15 cellular contexts compared by ENCODE assay signal in genomic region chr15:39804026-39804425, GRCh38. TPM values are rescaled to one million over a fixed set of nuclear protein-coding genes. Genes with fewer than 3 reads are reported as not detected.
A peak's percentile ranks its signal among the peaks of the same experiment; 100 is the strongest.
DNase-seq lines count a peak whose midpoint lies in the region; ATAC-seq and TF ChIP-seq lines count a peak whose summit lies in the region.
"Had no signal": no experiment of that assay in that cellular context is flagged by ENCODE, and none has a peak within 500 bp of the region (broad histone marks: within the 10 kb centered on the region; RNA-seq: fewer than 3 reads in every experiment).

No MANE protein-coding gene starts in this region.

- H3K9me3 Mint-ChIP-seq in activated CD4-positive, alpha-beta T cell treated with anti-CD3 and anti-CD28 coated beads, Interleukin-2, amount 10 ng/mL, durations not matched to agents 24 days and 14 days = no peaks in the 10 kb centered on the region
- H3K9me3 Mint-ChIP-seq in activated T-cell treated with anti-CD3 and anti-CD28 coated beads, Interleukin-2, amount 50 U/mL, for 72 hours = no peaks in the 10 kb centered on the region
- H3K9me3 Mint-ChIP-seq: dendritic cell treated with granulocyte-macrophage colony-stimulating factor and Interleukin-4, amounts not matched to agents 40 ng/mL and 50 ng/mL, for 4 days; HFFc6; T-helper 1 cell treated with Interleukin-12 subunit alpha and Interleukin-12 subunit beta and Interleukin-4 antibody, amounts not matched to agents 30 μg/mL and 1 μg/mL, for 36 hours had no signal

- no peak overlapping the region for H3K27ac Mint-ChIP-seq in activated CD4-positive, alpha-beta T cell treated with anti-CD3 and anti-CD28 coated beads, Interleukin-2, amount 10 ng/mL, durations not matched to agents 24 days and 14 days
- H3K27ac Mint-ChIP-seq in activated T-cell treated with anti-CD3 and anti-CD28 coated beads, Interleukin-2, amount 50 U/mL, for 72 hours = no peak overlapping the region
- H3K27ac Mint-ChIP-seq: dendritic cell treated with granulocyte-macrophage colony-stimulating factor and Interleukin-4, amounts not matched to agents 40 ng/mL and 50 ng/mL, for 4 days; HFFc6; T-helper 1 cell treated with Interleukin-12 subunit alpha and Interleukin-12 subunit beta and Interleukin-4 antibody, amounts not matched to agents 30 μg/mL and 1 μg/mL, for 36 hours had no signal

- ATAC-seq in HG02885 (IDR thresholded peaks at IDR 0.05; ENCODE audit: poor library complexity, unreplicated experiment) (peak; percentile 56), foreskin keratinocyte (peak; percentile 96), HG02852 (IDR thresholded peaks at IDR 0.05; ENCODE audit: unreplicated experiment) (no peak)
- ATAC-seq in activated T-cell treated with anti-CD3 and anti-CD28 coated beads, Interleukin-2, amount 50 U/mL, for 72 hours (replicated peaks in 1 of 2) = no peak

- no peak overlapping the region for H3K27ac ChIP-seq in foreskin keratinocyte
- H3K27ac ChIP-seq: parathyroid adenoma had no signal

- DNase-seq in AG20443 (ENCODE audit: low spot score) = peak; percentile 19
- DNase-seq in SKM-1 treated with dmso at 0.1 percent for 144 hours (lab: John Stamatoyannopoulos, UW; ENCODE audit: unreplicated experiment) = peak; percentile 52
- DNase-seq in foreskin keratinocyte = peak; percentile 94 to 96
- no peak for DNase-seq in activated CD4-positive, alpha-beta T cell treated with anti-CD3 and anti-CD28 coated beads, Interleukin-2, amount 10 ng/mL, durations not matched to agents 24 days and 14 days
- DNase-seq in head of caudate nucleus = no peak
- no peak for DNase-seq in activated T-cell treated with anti-CD3 and anti-CD28 coated beads, Interleukin-2, amount 50 U/mL, for 72 hours
- DNase-seq: activated CD4-positive, alpha-beta T cell treated with anti-CD3 and anti-CD28 coated beads for 4 hours; amygdala; HFFc6; stimulated activated CD4-positive, alpha-beta T cell treated with anti-CD3 and anti-CD28 coated beads, Interleukin-12 subunit alpha, Interleukin-12 subunit beta, amount 100 ng/mL, for 4 hours had no signal

- no peak overlapping the region for H3K4me3 Mint-ChIP-seq in activated CD4-positive, alpha-beta T cell treated with anti-CD3 and anti-CD28 coated beads, Interleukin-2, amount 10 ng/mL, durations not matched to agents 24 days and 14 days
- H3K4me3 Mint-ChIP-seq in activated T-cell treated with anti-CD3 and anti-CD28 coated beads, Interleukin-2, amount 50 U/mL, for 72 hours = no peak overlapping the region
- H3K4me3 Mint-ChIP-seq: dendritic cell treated with granulocyte-macrophage colony-stimulating factor and Interleukin-4, amounts not matched to agents 40 ng/mL and 50 ng/mL, for 4 days; HFFc6; T-helper 1 cell treated with Interleukin-12 subunit alpha and Interleukin-12 subunit beta and Interleukin-4 antibody, amounts not matched to agents 30 μg/mL and 1 μg/mL, for 36 hours had no signal

- intact Hi-C loops in activated CD4-positive, alpha-beta T cell treated with anti-CD3 and anti-CD28 coated beads, Interleukin-2, amount 10 ng/mL, durations not matched to agents 24 days and 14 days (cut with micrococcal nuclease) = loop anchor here (5.0 kb wide), 1 partner anchor 68 kb away; no protein-coding TSS in a partner anchor
- intact Hi-C loops in head of caudate nucleus (cut with DNase I) = no loop called here

- H3K27me3 Mint-ChIP-seq in activated CD4-positive, alpha-beta T cell treated with anti-CD3 and anti-CD28 coated beads, Interleukin-2, amount 10 ng/mL, durations not matched to agents 24 days and 14 days = peaks cover 24% of the 10 kb centered on the region
- H3K27me3 Mint-ChIP-seq in activated T-cell treated with anti-CD3 and anti-CD28 coated beads, Interleukin-2, amount 50 U/mL, for 72 hours (ENCODE audit: low read depth) = peaks cover 30% of the 10 kb centered on the region

- no peak for TF ChIP-seq CTCF in foreskin keratinocyte (conservative IDR thresholded peaks at IDR 0.05)

- H3K27me3 ChIP-seq in foreskin keratinocyte = no peaks in the 10 kb centered on the region

- peaks cover 12% of the 10 kb centered on the region for H3K4me1 ChIP-seq in foreskin keratinocyte
- H3K4me1 ChIP-seq: parathyroid adenoma had no signal

- H3K36me3 Mint-ChIP-seq in activated CD4-positive, alpha-beta T cell treated with anti-CD3 and anti-CD28 coated beads, Interleukin-2, amount 10 ng/mL, durations not matched to agents 24 days and 14 days (ENCODE audit: low read depth) = no peaks in the 10 kb centered on the region
- H3K36me3 Mint-ChIP-seq in activated T-cell treated with anti-CD3 and anti-CD28 coated beads, Interleukin-2, amount 50 U/mL, for 72 hours (ENCODE audit: insufficient read depth in 2 of 2) = no peaks in the 10 kb centered on the region

- no peaks in the 10 kb centered on the region for H3K4me1 Mint-ChIP-seq in activated CD4-positive, alpha-beta T cell treated with anti-CD3 and anti-CD28 coated beads, Interleukin-2, amount 10 ng/mL, durations not matched to agents 24 days and 14 days
- H3K4me1 Mint-ChIP-seq in activated T-cell treated with anti-CD3 and anti-CD28 coated beads, Interleukin-2, amount 50 U/mL, for 72 hours (ENCODE audit: low read depth) = no peaks in the 10 kb centered on the region

RNA-seq across cellular contexts. Expression of gene FSIP1, which starts 21.4 kb away (rescaled TPM):
- total RNA-seq in foreskin keratinocyte = 0.58 and 0.63 TPM in 2 replicates
- 0.31 and 0.42 TPM in 2 replicates for polyA plus RNA-seq in foreskin keratinocyte
- 0.37 and 0.47 TPM in 2 replicates for total RNA-seq in activated CD4-positive, alpha-beta T cell treated with anti-CD3 and anti-CD28 coated beads, Interleukin-2, amount 10 ng/mL, durations not matched to agents 24 days and 14 days
- under 1 TPM; 0.58 to 0.60 TPM for total RNA-seq in activated T-cell treated with anti-CD3 and anti-CD28 coated beads, Interleukin-2, amount 50 U/mL, for 72 hours

Comparison
In these comparisons a context has a peak if more than half of its experiments do, and no peak if none do; other contexts are left out.
1. DNase-seq: peak in AG20443 (single experiment), SKM-1 treated with dmso at 0.1 percent for 144 hours (single experiment) and foreskin keratinocyte (2 of 2); none in activated CD4-positive, alpha-beta T cell treated with anti-CD3 and anti-CD28 coated beads, Interleukin-2, amount 10 ng/mL, durations not matched to agents 24 days and 14 days (single experiment), head of caudate nucleus (0 of 42) and activated T-cell treated with anti-CD3 and anti-CD28 coated beads, Interleukin-2, amount 50 U/mL, for 72 hours (0 of 2).
2. ATAC-seq: peak in HG02885 (single experiment) and foreskin keratinocyte (single experiment); none in HG02852 (single experiment) and activated T-cell treated with anti-CD3 and anti-CD28 coated beads, Interleukin-2, amount 50 U/mL, for 72 hours (0 of 2).